In genomic region chr2:7189106-7189505, GRCh38 we compare ENCODE assay signal across 35 cellular contexts.
"Had no signal": no experiment of that assay in that cellular context is flagged by ENCODE, and none has a peak within 500 bp of the region (broad histone marks: within the 10 kb centered on the region; RNA-seq: fewer than 3 reads in every experiment).

No MANE protein-coding gene starts in this region.

- H3K9me3 Mint-ChIP-seq: activated CD4-positive, alpha-beta memory T cell treated with anti-CD3 and anti-CD28 coated beads for 36 hours; activated CD4-positive, alpha-beta T cell treated with anti-CD3 and anti-CD28 coated beads, Interleukin-2, amount 10 ng/mL, durations not matched to agents 24 days and 14 days; activated CD8-positive, alpha-beta T cell treated with anti-CD3 and anti-CD28 coated beads for 36 hours; activated naive CD4-positive, alpha-beta T cell treated with anti-CD3 and anti-CD28 coated beads, Interleukin-2, amount 10 ng/mL, durations not matched to agents 7 days and 5 days; activated naive CD4-positive, alpha-beta T cell treated with anti-CD3 and anti-CD28 coated beads, Interleukin-2, amount 50 U/mL, for 24 hours; activated naive CD8-positive, alpha-beta T cell treated with anti-CD3 and anti-CD28 coated beads, Interleukin-2, amount 10 ng/mL, durations not matched to agents 7 days and 5 days; activated naive CD8-positive, alpha-beta T cell treated with anti-CD3 and anti-CD28 coated beads, Interleukin-2, amount 50 U/mL, for 24 hours; activated T-cell treated with anti-CD3 and anti-CD28 coated beads, Interleukin-2, amount 50 U/mL, for 24 hours; activated T-helper 2 cell treated with anti-CD3 and anti-CD28 coated beads, Interferon-gamma antibody, Interleukin-2, Interleukin-4, amounts not matched to agents 10 μg/mL and 5 μg/mL and 100 μg/mL, durations not matched to agents 14 hours and 24 hours and 36 hours; brain; T-helper 2 cell treated with Interferon-gamma antibody and Interleukin-4, amounts not matched to agents 5 μg/mL and 100 μg/mL, for 36 hours had no signal

- H3K4me3 Mint-ChIP-seq: activated CD4-positive, alpha-beta memory T cell treated with anti-CD3 and anti-CD28 coated beads for 36 hours; activated CD4-positive, alpha-beta T cell treated with anti-CD3 and anti-CD28 coated beads for 36 hours; activated CD4-positive, alpha-beta T cell treated with anti-CD3 and anti-CD28 coated beads, Interleukin-2, amount 10 ng/mL, durations not matched to agents 24 days and 14 days; activated CD8-positive, alpha-beta memory T cell treated with anti-CD3 and anti-CD28 coated beads, Interleukin-2, amount 10 ng/mL, durations not matched to agents 7 days and 5 days; activated CD8-positive, alpha-beta T cell treated with anti-CD3 and anti-CD28 coated beads for 36 hours; activated naive CD4-positive, alpha-beta T cell treated with anti-CD3 and anti-CD28 coated beads, Interleukin-2, amount 10 ng/mL, durations not matched to agents 7 days and 5 days; activated naive CD4-positive, alpha-beta T cell treated with anti-CD3 and anti-CD28 coated beads, Interleukin-2, amount 50 U/mL, for 24 hours; activated naive CD8-positive, alpha-beta T cell; activated naive CD8-positive, alpha-beta T cell treated with anti-CD3 and anti-CD28 coated beads, Interleukin-2, amount 10 ng/mL, durations not matched to agents 7 days and 5 days; activated naive CD8-positive, alpha-beta T cell treated with anti-CD3 and anti-CD28 coated beads, Interleukin-2, amount 50 U/mL, for 24 hours; activated T-cell treated with anti-CD3 and anti-CD28 coated beads, Interleukin-2, amount 50 U/mL, for 24 hours; brain; T-helper 1 cell treated with Interleukin-12 subunit alpha and Interleukin-12 subunit beta and Interleukin-4 antibody, amounts not matched to agents 30 μg/mL and 1 μg/mL, for 36 hours; T-helper 2 cell treated with Interferon-gamma antibody and Interleukin-4, amounts not matched to agents 5 μg/mL and 100 μg/mL, for 36 hours had no signal

- DNase-seq: activated CD4-positive, alpha-beta memory T cell treated with anti-CD3 and anti-CD28 coated beads for 36 hours; activated CD4-positive, alpha-beta T cell treated with anti-CD3 and anti-CD28 coated beads for 1 hour; activated CD4-positive, alpha-beta T cell treated with anti-CD3 and anti-CD28 coated beads for 36 hours; activated CD4-positive, alpha-beta T cell treated with anti-CD3 and anti-CD28 coated beads, Interleukin-2, amount 10 ng/mL, durations not matched to agents 24 days and 14 days; activated CD4-positive, alpha-beta T cell treated with anti-CD3 and anti-CD28 coated beads, Interleukin-2, amount 50 U/mL, for 1 hour; activated CD4-positive, alpha-beta T cell treated with anti-CD3 and anti-CD28 coated beads, Interleukin-2, amount 50 U/mL, for 4 hours; activated CD4-positive, CD25-positive, alpha-beta regulatory T cell; activated CD8-positive, alpha-beta memory T cell treated with anti-CD3 and anti-CD28 coated beads for 24 hours; activated CD8-positive, alpha-beta memory T cell treated with anti-CD3 and anti-CD28 coated beads, Interleukin-2, amount 10 ng/mL, durations not matched to agents 7 days and 5 days; activated CD8-positive, alpha-beta memory T cell treated with anti-CD3 and anti-CD28 coated beads, Interleukin-2, amount 50 U/mL, for 48 hours; activated CD8-positive, alpha-beta T cell treated with anti-CD3 and anti-CD28 coated beads for 36 hours; activated effector memory CD4-positive, alpha-beta T cell treated with Interleukin-2 at 50 U/mL for 16 hours; activated gamma-delta T cell; activated naive CD4-positive, alpha-beta T cell treated with anti-CD3 and anti-CD28 coated beads, Interleukin-2, amount 10 ng/mL, durations not matched to agents 7 days and 5 days; activated naive CD4-positive, alpha-beta T cell treated with Interleukin-2 at 50 U/mL for 16 hours; activated naive CD8-positive, alpha-beta T cell treated with anti-CD3 and anti-CD28 coated beads, Interleukin-2, amount 10 ng/mL, durations not matched to agents 7 days and 5 days; activated naive CD8-positive, alpha-beta T cell treated with anti-CD3 and anti-CD28 coated beads, Interleukin-2, amount 50 U/mL, for 24 hours; activated T-cell treated with anti-CD3 and anti-CD28 coated beads, Interleukin-2, amount 50 U/mL, for 24 hours; activated T-cell treated with anti-CD3 and anti-CD28 coated beads, Interleukin-2, amount 50 U/mL, for 48 hours; amygdala; anterior cingulate cortex; central memory CD4-positive, alpha-beta T cell; T-helper 1 cell; T-helper 2 cell; T-helper 9 cell had no signal

- H3K4me1 ChIP-seq: ascending aorta had no signal

- FAIRE-seq: TTC549 had no signal

- H3K36me3 ChIP-seq: ascending aorta had no signal

- H3K4me3 ChIP-seq: ascending aorta had no signal

- H3K9me3 ChIP-seq: ascending aorta had no signal

- H3K27me3 ChIP-seq: ascending aorta had no signal

- H3K27ac ChIP-seq: ascending aorta, VCaP had no signal

- H3K36me3 Mint-ChIP-seq: activated CD4-positive, alpha-beta memory T cell treated with anti-CD3 and anti-CD28 coated beads for 36 hours; activated CD8-positive, alpha-beta memory T cell treated with anti-CD3 and anti-CD28 coated beads, Interleukin-2, amount 10 ng/mL, durations not matched to agents 7 days and 5 days; activated naive CD4-positive, alpha-beta T cell treated with anti-CD3 and anti-CD28 coated beads, Interleukin-2, amount 10 ng/mL, durations not matched to agents 7 days and 5 days; activated naive CD4-positive, alpha-beta T cell treated with anti-CD3 and anti-CD28 coated beads, Interleukin-2, amount 50 U/mL, for 24 hours; activated naive CD8-positive, alpha-beta T cell; activated naive CD8-positive, alpha-beta T cell treated with anti-CD3 and anti-CD28 coated beads, Interleukin-2, amount 10 ng/mL, durations not matched to agents 7 days and 5 days; brain had no signal

- ATAC-seq: activated CD4-positive, alpha-beta T cell treated with anti-CD3 and anti-CD28 coated beads for 36 hours; activated CD4-positive, CD25-positive, alpha-beta regulatory T cell treated with anti-CD3 and anti-CD28 coated beads, Interleukin-2, amount 50 U/mL, for 24 hours; activated CD8-positive, alpha-beta memory T cell treated with anti-CD3 and anti-CD28 coated beads, Interleukin-2, amount 10 ng/mL, durations not matched to agents 7 days and 5 days; activated CD8-positive, alpha-beta T cell treated with anti-CD3 and anti-CD28 coated beads for 36 hours; activated naive CD8-positive, alpha-beta T cell treated with anti-CD3 and anti-CD28 coated beads, Interleukin-2, amount 50 U/mL, for 24 hours had no signal

- H3K27me3 Mint-ChIP-seq: activated CD4-positive, alpha-beta T cell treated with anti-CD3 and anti-CD28 coated beads for 36 hours; activated CD8-positive, alpha-beta T cell treated with anti-CD3 and anti-CD28 coated beads for 36 hours; activated naive CD4-positive, alpha-beta T cell treated with anti-CD3 and anti-CD28 coated beads, Interleukin-2, amount 10 ng/mL, durations not matched to agents 7 days and 5 days; activated naive CD4-positive, alpha-beta T cell treated with anti-CD3 and anti-CD28 coated beads, Interleukin-2, amount 50 U/mL, for 24 hours; activated naive CD8-positive, alpha-beta T cell; activated naive CD8-positive, alpha-beta T cell treated with anti-CD3 and anti-CD28 coated beads, Interleukin-2, amount 10 ng/mL, durations not matched to agents 7 days and 5 days; activated naive CD8-positive, alpha-beta T cell treated with anti-CD3 and anti-CD28 coated beads, Interleukin-2, amount 50 U/mL, for 24 hours; activated T-cell treated with anti-CD3 and anti-CD28 coated beads, Interleukin-2, amount 50 U/mL, for 24 hours; brain had no signal

- H3K4me1 Mint-ChIP-seq: activated CD8-positive, alpha-beta memory T cell treated with anti-CD3 and anti-CD28 coated beads, Interleukin-2, amount 10 ng/mL, durations not matched to agents 7 days and 5 days; activated naive CD4-positive, alpha-beta T cell treated with anti-CD3 and anti-CD28 coated beads, Interleukin-2, amount 10 ng/mL, durations not matched to agents 7 days and 5 days had no signal

- H3K27ac Mint-ChIP-seq: activated CD4-positive, alpha-beta memory T cell treated with anti-CD3 and anti-CD28 coated beads for 36 hours; activated CD4-positive, alpha-beta T cell treated with anti-CD3 and anti-CD28 coated beads for 36 hours; activated CD4-positive, alpha-beta T cell treated with anti-CD3 and anti-CD28 coated beads, Interleukin-2, amount 10 ng/mL, durations not matched to agents 24 days and 14 days; activated CD8-positive, alpha-beta memory T cell treated with anti-CD3 and anti-CD28 coated beads, Interleukin-2, amount 10 ng/mL, durations not matched to agents 7 days and 5 days; activated CD8-positive, alpha-beta T cell treated with anti-CD3 and anti-CD28 coated beads for 36 hours; activated naive CD4-positive, alpha-beta T cell treated with anti-CD3 and anti-CD28 coated beads, Interleukin-2, amount 10 ng/mL, durations not matched to agents 7 days and 5 days; activated naive CD4-positive, alpha-beta T cell treated with anti-CD3 and anti-CD28 coated beads, Interleukin-2, amount 50 U/mL, for 24 hours; activated naive CD8-positive, alpha-beta T cell; activated naive CD8-positive, alpha-beta T cell treated with anti-CD3 and anti-CD28 coated beads, Interleukin-2, amount 10 ng/mL, durations not matched to agents 7 days and 5 days; activated naive CD8-positive, alpha-beta T cell treated with anti-CD3 and anti-CD28 coated beads, Interleukin-2, amount 50 U/mL, for 24 hours; activated T-cell treated with anti-CD3 and anti-CD28 coated beads, Interleukin-2, amount 50 U/mL, for 24 hours; activated T-helper 2 cell treated with anti-CD3 and anti-CD28 coated beads, Interferon-gamma antibody, Interleukin-2, Interleukin-4, amounts not matched to agents 10 μg/mL and 5 μg/mL and 100 μg/mL, durations not matched to agents 14 hours and 24 hours and 36 hours; brain; T-helper 1 cell treated with Interleukin-12 subunit alpha and Interleukin-12 subunit beta and Interleukin-4 antibody, amounts not matched to agents 30 μg/mL and 1 μg/mL, for 36 hours; T-helper 2 cell treated with Interferon-gamma antibody and Interleukin-4, amounts not matched to agents 5 μg/mL and 100 μg/mL, for 36 hours had no signal
